In the genomic region with DNA sequence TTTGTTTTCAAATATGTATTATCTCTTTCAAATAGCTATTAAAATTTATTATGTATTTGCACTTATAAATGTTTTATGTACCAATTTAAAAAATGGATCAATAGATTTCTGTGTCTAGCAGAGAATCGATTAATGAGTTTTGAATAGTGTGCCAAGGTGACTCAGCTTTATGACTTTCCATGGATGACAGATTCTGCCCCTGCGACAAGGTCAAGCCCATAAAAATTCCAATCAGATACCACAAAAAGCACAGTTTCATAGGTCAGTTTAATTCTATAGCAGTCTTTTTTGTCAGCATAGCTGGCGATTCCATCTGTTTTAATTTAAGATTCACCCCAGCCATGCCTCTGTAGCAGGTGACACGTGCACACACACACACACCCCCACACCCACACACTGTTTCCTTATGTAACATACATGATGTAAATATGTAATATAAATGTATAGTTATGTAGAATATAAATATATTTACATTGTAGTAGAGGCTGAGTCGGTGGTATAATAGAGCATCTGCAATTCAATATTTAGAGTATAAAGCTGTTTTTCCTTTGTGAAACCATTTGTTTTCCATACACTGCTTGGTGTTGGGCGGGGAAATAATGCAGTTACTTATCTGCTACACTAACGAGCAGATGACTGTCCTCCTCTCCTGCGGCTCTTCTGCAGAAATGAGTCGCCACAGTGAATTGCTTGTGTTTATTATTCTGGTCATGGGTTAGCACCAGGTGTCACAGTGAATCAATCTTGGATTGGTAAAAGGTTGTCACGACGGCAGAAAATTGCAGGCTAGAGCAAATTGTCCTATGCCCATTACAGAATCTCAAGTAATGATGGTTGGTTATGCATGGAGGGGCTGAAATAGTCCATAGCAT, we compare ENCODE assay signal across 10 cellular contexts. TPM values are rescaled to one million over a fixed set of nuclear protein-coding genes. Genes with fewer than 3 reads are reported as not detected.
DNase-seq lines count a peak whose midpoint lies in the region; ATAC-seq and TF ChIP-seq lines count a peak whose summit lies in the region.
"Had no signal": no experiment of that assay in that cellular context is flagged by ENCODE, and none has a peak within 500 bp of the region (broad histone marks: within the 10 kb centered on the region; RNA-seq: fewer than 3 reads in every experiment).

No MANE protein-coding gene starts in this region.

- no peak overlapping the region for H3K4me3 ChIP-seq in tibial nerve

- peak overlapping the region; percentile 26 for H3K4me3 Mint-ChIP-seq in Calu3 (ENCODE audit: low read depth, unreplicated experiment)
- no peak overlapping the region for H3K4me3 Mint-ChIP-seq in stimulated activated naive CD8-positive, alpha-beta T cell treated with anti-CD3 and anti-CD28 coated beads, Interleukin-15, amount 100 ng/mL, for 72 hours
- H3K4me3 Mint-ChIP-seq: T-helper 1 cell treated with Interleukin-12 subunit alpha and Interleukin-12 subunit beta and Interleukin-4 antibody, amounts not matched to agents 30 μg/mL and 1 μg/mL, for 36 hours had no signal

- no TSS peak for BruUV-seq in Calu3 (replicated peaks; lab: Mats Ljungman, UMichigan)

- no peak for TF ChIP-seq POLR2A in tibial nerve (IDR thresholded peaks at IDR 0.05)

- H3K27me3 ChIP-seq in tibial nerve, result no peaks in the 10 kb centered on the region

- H3K9me3 ChIP-seq in tibial nerve, result no peaks in the 10 kb centered on the region

- no peaks in the 10 kb centered on the region for H3K36me3 Mint-ChIP-seq in Calu3 (ENCODE audit: insufficient read depth, unreplicated experiment)

- DNase-seq in Calu3 (peak; percentile 35), NCI-H1105 treated with DMSO at 0.1 percent for 48 hours (lab: John Stamatoyannopoulos, UW) (peak; percentile 82), SW480 (ENCODE audit: low spot score) (peak; percentile 73), left colon (no peak), tibial nerve (ENCODE audit: low spot score in 2 of 2) (no peak)
- DNase-seq in stimulated activated naive CD8-positive, alpha-beta T cell treated with anti-CD3 and anti-CD28 coated beads, Interleukin-15, amount 100 ng/mL, for 72 hours, result no peak
- DNase-seq in activated CD8-positive, alpha-beta memory T cell treated with anti-CD3 and anti-CD28 coated beads, Interleukin-2, amount 50 U/mL, for 4 hours, result no peak
- DNase-seq: cerebellar nuclear complex had no signal

- TF ChIP-seq CTCF in Calu3 (IDR thresholded peaks at IDR 0.05; ENCODE audit: unreplicated experiment), result no peak
- TF ChIP-seq CTCF in tibial nerve (IDR thresholded peaks at IDR 0.05), result no peak

- peak; percentile 70 for ATAC-seq in left colon
- ATAC-seq in stimulated activated naive CD8-positive, alpha-beta T cell treated with anti-CD3 and anti-CD28 coated beads, Interleukin-15, amount 100 ng/mL, for 72 hours, result no peak
- no peak for ATAC-seq in GM21390 (IDR thresholded peaks at IDR 0.05; ENCODE audit: unreplicated experiment)

- intact Hi-C loops in Calu3 (cut with micrococcal nuclease; ENCODE audit: unreplicated experiment) (no loop called here), left colon (cut with DNase I, micrococcal nuclease) (no loop called here)

- H3K27ac ChIP-seq in tibial nerve, result no peak overlapping the region

- peaks cover 0 to 13% (median 0%) of the 10 kb centered on the region in 3 donors for H3K36me3 ChIP-seq in tibial nerve

- TF ChIP-seq EP300 in tibial nerve (IDR thresholded peaks at IDR 0.05), result no peak

- H3K9me3 Mint-ChIP-seq in Calu3 (ENCODE audit: low read depth, unreplicated experiment), result no peaks in the 10 kb centered on the region
- no peaks in the 10 kb centered on the region for H3K9me3 Mint-ChIP-seq in stimulated activated naive CD8-positive, alpha-beta T cell treated with anti-CD3 and anti-CD28 coated beads, Interleukin-15, amount 100 ng/mL, for 72 hours
- H3K9me3 Mint-ChIP-seq: T-helper 1 cell treated with Interleukin-12 subunit alpha and Interleukin-12 subunit beta and Interleukin-4 antibody, amounts not matched to agents 30 μg/mL and 1 μg/mL, for 36 hours had no signal

- 44 to 52% methylated on average over 11 of the region's 11 CpGs for WGBS in tibial nerve, 2 donors

- H3K4me1 Mint-ChIP-seq in Calu3 (ENCODE audit: low read depth, unreplicated experiment), result peaks cover 46% of the 10 kb centered on the region
- peaks cover 15% of the 10 kb centered on the region for H3K4me1 Mint-ChIP-seq in stimulated activated naive CD8-positive, alpha-beta T cell treated with anti-CD3 and anti-CD28 coated beads, Interleukin-15, amount 100 ng/mL, for 72 hours

- H3K4me1 ChIP-seq in tibial nerve, result peaks cover 0 to 40% (median 7%) of the 10 kb centered on the region in 4 donors

- CTCF ChIA-PET in Calu3 (lab: Charles Lee), result interaction anchor here (1.0 kb wide), 2 partner anchors 15 to 125 kb away, joined by 3 read pairs; no protein-coding TSS in a partner anchor

- H3K27me3 Mint-ChIP-seq in Calu3 (ENCODE audit: unreplicated experiment), result peaks cover 26% of the 10 kb centered on the region
- peaks cover 37% of the 10 kb centered on the region for H3K27me3 Mint-ChIP-seq in stimulated activated naive CD8-positive, alpha-beta T cell treated with anti-CD3 and anti-CD28 coated beads, Interleukin-15, amount 100 ng/mL, for 72 hours

- H3K27ac Mint-ChIP-seq in Calu3 (ENCODE audit: unreplicated experiment), result no peak overlapping the region
- no peak overlapping the region for H3K27ac Mint-ChIP-seq in stimulated activated naive CD8-positive, alpha-beta T cell treated with anti-CD3 and anti-CD28 coated beads, Interleukin-15, amount 100 ng/mL, for 72 hours
- H3K27ac Mint-ChIP-seq: T-helper 1 cell treated with Interleukin-12 subunit alpha and Interleukin-12 subunit beta and Interleukin-4 antibody, amounts not matched to agents 30 μg/mL and 1 μg/mL, for 36 hours had no signal

RNA-seq across cellular contexts. Expression of a gene that starts 29.1 kb away (rescaled TPM):
- total RNA-seq in Calu3 (2022) (1.9 and 2.3 TPM in 2 replicates), left colon (10 to 100 TPM in 1 of 2 donors, 1 to 10 TPM in 1; 6.0 to 16.6 TPM), tibial nerve (10 to 100 TPM; 27.1 to 54.4 (median 44.3) TPM)

Comparison
In these comparisons a context has a peak if more than half of its experiments do, and no peak if none do; other contexts are left out.
1. DNase-seq: peak in Calu3 (single experiment), NCI-H1105 treated with DMSO at 0.1 percent for 48 hours (single experiment) and SW480 (single experiment); none in left colon (0 of 2), stimulated activated naive CD8-positive, alpha-beta T cell treated with anti-CD3 and anti-CD28 coated beads, Interleukin-15, amount 100 ng/mL, for 72 hours (0 of 2), activated CD8-positive, alpha-beta memory T cell treated with anti-CD3 and anti-CD28 coated beads, Interleukin-2, amount 50 U/mL, for 4 hours (single experiment) and tibial nerve (0 of 2).